ENCODE assay signal across 1 cellular context in genomic region chr1:1989759-1990158, GRCh38.
TF ChIP-seq lines count a peak whose summit lies in the region.

No MANE protein-coding gene starts in this region.

TF ChIP-seq in H1, 55 proteins besides CTCF, POLR2A, EP300 and RAD21:
- TF ChIP-seq GABPA (IDR thresholded peaks at IDR 0.05; ENCODE audit: borderline replicate concordance, insufficient read depth, low read length) (no peak), SIX5 (IDR thresholded peaks at IDR 0.05; ENCODE audit: low read depth, low read length) (no peak), KDM1A (IDR thresholded peaks at IDR 0.05; ENCODE audit: borderline replicate concordance, low read length) (no peak), JUN (IDR thresholded peaks at IDR 0.05; ENCODE audit: low read depth, low read length) (no peak), NRF1 (IDR thresholded peaks at IDR 0.05; ENCODE audit: low read depth, low read length) (no peak), TCF12 (IDR thresholded peaks at IDR 0.05; ENCODE audit: low read depth, low read length) (no peak), HDAC2 (IDR thresholded peaks at IDR 0.05; ENCODE audit: borderline replicate concordance in 1 of 2, low read depth in 2 of 2, low read length in 2 of 2) (no peak), RXRA (IDR thresholded peaks at IDR 0.05; ENCODE audit: insufficient read depth, low read depth, low read length) (no peak), SIN3A (conservative IDR thresholded peaks at IDR 0.05 in 1 of 2, IDR thresholded peaks at IDR 0.05 in 1 of 2; ENCODE audit: low read depth in 1 of 2, low read length in 2 of 2) (no peak)
- TF ChIP-seq, protein P1, sequence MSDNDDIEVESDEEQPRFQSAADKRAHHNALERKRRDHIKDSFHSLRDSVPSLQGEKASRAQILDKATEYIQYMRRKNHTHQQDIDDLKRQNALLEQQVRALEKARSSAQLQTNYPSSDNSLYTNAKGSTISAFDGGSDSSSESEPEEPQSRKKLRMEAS (IDR thresholded peaks at IDR 0.05): no peak
